Comparison of ENCODE assay signal across 8 cellular contexts in genomic region chr6:28211840-28212509, GRCh38. TPM values are rescaled to one million over a fixed set of nuclear protein-coding genes. Genes with fewer than 3 reads are reported as not detected.
A peak's percentile ranks its signal among the peaks of the same experiment; 100 is the strongest.
DNase-seq lines count a peak whose midpoint lies in the region; ATAC-seq, FAIRE-seq and TF ChIP-seq lines count a peak whose summit lies in the region.

No MANE protein-coding gene starts in this region.

- H3K79me2 ChIP-seq in KMS-11 (ENCODE audit: insufficient read depth, low read depth): no peaks in the 10 kb centered on the region

- peak overlapping the region; percentile 46; the same call in 1 of the 2 replicates for H3K9ac ChIP-seq in KMS-11

- intact Hi-C loops in pancreas (cut with DNase I): no loop called here

- H3K36me3 Mint-ChIP-seq in T-helper 1 cell treated with Interleukin-12 subunit alpha and Interleukin-12 subunit beta and Interleukin-4 antibody, amounts not matched to agents 30 μg/mL and 1 μg/mL, for 36 hours (ENCODE audit: low read depth): peaks cover 9% of the 10 kb centered on the region
- peaks cover 2% of the 10 kb centered on the region for H3K36me3 Mint-ChIP-seq in chondrocyte (ENCODE audit: low read depth)

- peaks cover 15% of the 10 kb centered on the region for H3K9me3 Mint-ChIP-seq in T-helper 1 cell treated with Interleukin-12 subunit alpha and Interleukin-12 subunit beta and Interleukin-4 antibody, amounts not matched to agents 30 μg/mL and 1 μg/mL, for 36 hours
- H3K9me3 Mint-ChIP-seq in chondrocyte (ENCODE audit: low read depth): no peaks in the 10 kb centered on the region

- H3K36me3 ChIP-seq in KMS-11 (ENCODE audit: insufficient read depth) (no peaks in the 10 kb centered on the region), pancreas (no peaks in the 10 kb centered on the region)

- H3K4me1 ChIP-seq in KMS-11 (ENCODE audit: low read depth, poor library complexity, severe bottlenecking) (no peaks in the 10 kb centered on the region), pancreas (no peaks in the 10 kb centered on the region)

- H3K27ac ChIP-seq in KMS-11 (peak overlapping the region; percentile 55), pancreas (no peak overlapping the region)

- no peak for FAIRE-seq in pancreas (lab: Jason Lieb, UNC)

- peak overlapping the region; percentile 76 for H3K4me3 Mint-ChIP-seq in T-helper 1 cell treated with Interleukin-12 subunit alpha and Interleukin-12 subunit beta and Interleukin-4 antibody, amounts not matched to agents 30 μg/mL and 1 μg/mL, for 36 hours
- H3K4me3 Mint-ChIP-seq in chondrocyte (ENCODE audit: unreplicated experiment): peak overlapping the region; percentile 74

- no peaks in the 10 kb centered on the region for H4K20me1 ChIP-seq in KMS-11 (ENCODE audit: insufficient read depth)

- H3K4me2 ChIP-seq in KMS-11: peak overlapping the region; percentile 56

- TF ChIP-seq CTCF in KMS-11 (conservative IDR thresholded peaks at IDR 0.05; ENCODE audit: low read depth, low read length) (no peak), chondrocyte (IDR thresholded peaks at IDR 0.05) (no peak), pancreas (IDR thresholded peaks at IDR 0.05) (no peak)

- no peaks in the 10 kb centered on the region for H3K9me3 ChIP-seq in pancreas

- DNase-seq in T-helper 1 cell (no peak), chondrocyte (ENCODE audit: low spot score) (no peak), pancreas (no peak), GM19238 (ENCODE audit: insufficient read length, low spot score) (no peak), NCI-H526 treated with DMSO at 0.1 percent for 48 hours (lab: John Stamatoyannopoulos, UW) (no peak)

- 20% methylated on average over 16 of the region's 16 CpGs for WGBS in pancreas, 2 donors

- peak overlapping the region; percentile 72 for H3K27ac Mint-ChIP-seq in T-helper 1 cell treated with Interleukin-12 subunit alpha and Interleukin-12 subunit beta and Interleukin-4 antibody, amounts not matched to agents 30 μg/mL and 1 μg/mL, for 36 hours
- peak overlapping the region; percentile 67 for H3K27ac Mint-ChIP-seq in chondrocyte (ENCODE audit: unreplicated experiment)

- ATAC-seq in pancreas (peak in 3 of 4 donors; percentile 27 to 58 (median 51)), HG02970 (IDR thresholded peaks at IDR 0.05; ENCODE audit: low FRiP score, unreplicated experiment) (no peak)

- H3K4me3 ChIP-seq in KMS-11 (IDR thresholded peaks at IDR 0.05; ENCODE audit: insufficient read depth, low read depth, low read length) (no peak overlapping the region), pancreas (peak overlapping the region in 3 of 4 donors; percentile 11 to 33 (median 22))

- H3K27me3 Mint-ChIP-seq in T-helper 1 cell treated with Interleukin-12 subunit alpha and Interleukin-12 subunit beta and Interleukin-4 antibody, amounts not matched to agents 30 μg/mL and 1 μg/mL, for 36 hours (ENCODE audit: low read depth): peaks cover 89% of the 10 kb centered on the region
- H3K27me3 Mint-ChIP-seq in chondrocyte (ENCODE audit: low read depth): peaks cover 55% of the 10 kb centered on the region

- H3K4me1 Mint-ChIP-seq in T-helper 1 cell treated with Interleukin-12 subunit alpha and Interleukin-12 subunit beta and Interleukin-4 antibody, amounts not matched to agents 30 μg/mL and 1 μg/mL, for 36 hours (ENCODE audit: low read depth): peaks cover 38% of the 10 kb centered on the region
- peaks cover 32% of the 10 kb centered on the region for H3K4me1 Mint-ChIP-seq in chondrocyte (ENCODE audit: low read depth)

- H3K27me3 ChIP-seq in KMS-11 (ENCODE audit: insufficient read depth, low read depth) (no peaks in the 10 kb centered on the region), pancreas (peaks cover 7 to 45% (median 26%) of the 10 kb centered on the region in 4 donors)

- H2AFZ ChIP-seq in KMS-11 (ENCODE audit: low read depth): peak overlapping the region; percentile 78

RNA-seq across cellular contexts. Expression of gene ZSCAN9, which starts 13.1 kb away (rescaled TPM):
- total RNA-seq in chondrocyte (12.1 to 13.0 TPM (median 12.8 TPM) in 3 replicates), pancreas (1 to 10 TPM; 3.5 to 8.5 (median 4.6) TPM)
- 10 to 100 TPM in 1 of 2 donors, 1 to 10 TPM in 1; 7.9 to 15.0 TPM for polyA plus RNA-seq in pancreas

RNA-seq across cellular contexts. Expression of gene ZKSCAN4, which starts 40.1 kb away (rescaled TPM):
- 4.8 to 7.1 TPM (median 5.1 TPM) in 3 replicates for total RNA-seq in chondrocyte
- total RNA-seq in pancreas: 1 to 10 TPM; 1.4 to 3.4 (median 1.8) TPM
- polyA plus RNA-seq in pancreas: 1 to 10 TPM; 2.0 to 2.6 TPM

RNA-seq across cellular contexts. Expression of gene NKAPL, which starts 47.1 kb away (rescaled TPM):
- total RNA-seq in chondrocyte (not detected in 3 replicates), pancreas (under 1 TPM; 0.28 to 0.81 (median 0.51) TPM)
- polyA plus RNA-seq in pancreas: 1 to 10 TPM in 1 of 2 donors, under 1 TPM in 1; 0.80 to 1.5 TPM

RNA-seq across cellular contexts. Expression of gene ZSCAN26, which starts 55.0 kb away (rescaled TPM):
- total RNA-seq in chondrocyte (12.6 to 18.9 TPM (median 14.8 TPM) in 3 replicates), pancreas (1 to 10 TPM; 3.6 to 7.6 (median 5.9) TPM)
- 10 to 100 TPM in 1 of 2 donors, 1 to 10 TPM in 1; 6.8 to 11.7 TPM for polyA plus RNA-seq in pancreas
